ENCODE assay signal across 7 cellular contexts in genomic region chr21:17780539-17780938, GRCh38. TPM values are rescaled to one million over a fixed set of nuclear protein-coding genes. Genes with fewer than 3 reads are reported as not detected.
A peak's percentile ranks its signal among the peaks of the same experiment; 100 is the strongest.
DNase-seq lines count a peak whose midpoint lies in the region; ATAC-seq and TF ChIP-seq lines count a peak whose summit lies in the region.

No MANE protein-coding gene starts in this region.

- no peaks in the 10 kb centered on the region for H3K4me1 ChIP-seq in prostate gland (replicated peaks)

- ATAC-seq in GM19328 (IDR thresholded peaks at IDR 0.05; ENCODE audit: unreplicated experiment) (peak; percentile 27), HG03045 (IDR thresholded peaks at IDR 0.05; ENCODE audit: unreplicated experiment) (peak; percentile 31)

- intact Hi-C loops in prostate gland (cut with DNase I): no loop called here

- no peaks in the 10 kb centered on the region for H3K9me3 ChIP-seq in prostate gland

- no peaks in the 10 kb centered on the region for H3K36me3 ChIP-seq in prostate gland

- H3K4me3 ChIP-seq in retinal pigment epithelial cell (ENCODE audit: low read length): no peak overlapping the region
- no peak overlapping the region for H3K4me3 ChIP-seq in prostate gland

- no peaks in the 10 kb centered on the region for H3K27me3 ChIP-seq in prostate gland (replicated peaks; ENCODE audit: insufficient read depth)

- TF ChIP-seq POLR2A in prostate gland (IDR thresholded peaks at IDR 0.05): no peak

- 76% methylated on average over 6 of the region's 6 CpGs for WGBS in prostate gland

- DNase-seq in T-helper 2 cell (peak in 3 of 5 experiments; percentile 29 to 85 (median 71)), retinal pigment epithelial cell (ENCODE audit: low read depth) (peak; percentile 23), prostate gland (ENCODE audit: low spot score) (no peak), NCI-H128 (lab: John Stamatoyannopoulos, UW; ENCODE audit: unreplicated experiment) (no peak), germinal center (ENCODE audit: low spot score) (no peak)

- TF ChIP-seq CTCF in retinal pigment epithelial cell (conservative IDR thresholded peaks at IDR 0.05; ENCODE audit: low read depth, low read length): no peak
- TF ChIP-seq CTCF in prostate gland (IDR thresholded peaks at IDR 0.05): no peak

- no peak overlapping the region for H3K27ac ChIP-seq in prostate gland

RNA-seq across cellular contexts. Expression of gene C21orf91, which starts 38.6 kb away (rescaled TPM):
- 10 to 100 TPM; 10.2 to 22.9 TPM for total RNA-seq in prostate gland

Comparison
In these comparisons a context has a peak if more than half of its experiments do, and no peak if none do; other contexts are left out.
1. DNase-seq: peak in T-helper 2 cell (3 of 5) and retinal pigment epithelial cell (single experiment); none in prostate gland (single experiment), NCI-H128 (single experiment) and germinal center (single experiment).